Comparison of ENCODE assay signal across 29 cellular contexts in the genomic region with DNA sequence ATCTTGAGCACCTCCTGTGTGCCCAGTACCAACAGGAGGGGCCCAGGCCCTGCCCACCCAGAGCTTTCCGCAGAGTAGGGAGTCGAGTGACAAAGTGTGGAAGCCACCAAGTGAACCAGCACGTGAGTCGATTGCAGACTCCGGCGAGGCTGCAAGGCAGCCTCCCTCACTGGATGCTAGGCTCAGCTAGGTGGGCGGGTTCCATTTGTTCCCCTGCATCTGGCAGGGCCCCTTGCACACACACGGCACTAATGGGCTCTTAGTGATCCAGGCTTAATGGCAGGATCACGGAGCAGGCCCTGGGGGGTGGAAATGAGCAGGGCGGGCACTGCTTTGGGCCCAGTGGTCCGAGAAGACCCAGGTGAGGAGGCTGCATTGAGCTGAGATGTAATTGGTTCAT.
"Had no signal": no experiment of that assay in that cellular context is flagged by ENCODE, and none has a peak within 500 bp of the region (broad histone marks: within the 10 kb centered on the region; RNA-seq: fewer than 3 reads in every experiment).

No MANE protein-coding gene starts in this region.

- H3K27me3 ChIP-seq: brain microvascular endothelial cell, dorsolateral prefrontal cortex, gastrocnemius medialis had no signal

- H3K9me3 ChIP-seq: esophagus muscularis mucosa, gastrocnemius medialis, heart left ventricle had no signal

- H3K27ac ChIP-seq: brain microvascular endothelial cell, coronary artery, esophagus muscularis mucosa, foreskin keratinocyte, gastrocnemius medialis, heart left ventricle, WERI-Rb-1 had no signal

- H3K4me3 Mint-ChIP-seq: activated B cell treated with CpG ODN at 0.5 μM for 24 hours; activated CD8-positive, alpha-beta T cell treated with anti-CD3 and anti-CD28 coated beads for 36 hours; activated naive CD8-positive, alpha-beta T cell; activated T-cell treated with anti-CD3 and anti-CD28 coated beads, Interleukin-2, amount 50 U/mL, for 4 hours; activated T-helper 17 cell treated with anti-CD3 and anti-CD28 coated beads, Interleukin-2, amount 50 U/mL, for 72 hours; central memory CD8-positive, alpha-beta T cell; dendritic cell treated with granulocyte-macrophage colony-stimulating factor and Interleukin-4, amounts not matched to agents 40 ng/mL and 50 ng/mL, for 4 days; T-helper 17 cell; T-helper 2 cell treated with Interferon-gamma antibody and Interleukin-4, amounts not matched to agents 5 μg/mL and 100 μg/mL, for 36 hours had no signal

- H3K36me3 Mint-ChIP-seq: activated naive CD8-positive, alpha-beta T cell had no signal

- H3K27ac Mint-ChIP-seq: activated B cell treated with CpG ODN at 0.5 μM for 24 hours; activated CD8-positive, alpha-beta T cell treated with anti-CD3 and anti-CD28 coated beads for 36 hours; activated naive CD8-positive, alpha-beta T cell; activated T-helper 17 cell treated with anti-CD3 and anti-CD28 coated beads, Interleukin-2, amount 50 U/mL, for 72 hours; dendritic cell treated with granulocyte-macrophage colony-stimulating factor and Interleukin-4, amounts not matched to agents 40 ng/mL and 50 ng/mL, for 4 days; T-helper 17 cell; T-helper 2 cell treated with Interferon-gamma antibody and Interleukin-4, amounts not matched to agents 5 μg/mL and 100 μg/mL, for 36 hours had no signal

- DNase-seq: activated B cell treated with CpG ODN at 0.5 μM for 24 hours; activated CD4-positive, alpha-beta T cell treated with anti-CD3 and anti-CD28 coated beads for 48 hours; activated CD4-positive, alpha-beta T cell treated with anti-CD3 and anti-CD28 coated beads, Interleukin-2, amount 50 U/mL, for 1 hour; activated CD4-positive, alpha-beta T cell treated with anti-CD3 and anti-CD28 coated beads, Interleukin-2, amount 50 U/mL, for 48 hours; activated CD8-positive, alpha-beta memory T cell treated with anti-CD3 and anti-CD28 coated beads for 24 hours; activated CD8-positive, alpha-beta T cell treated with anti-CD3 and anti-CD28 coated beads for 36 hours; activated effector memory CD4-positive, alpha-beta T cell treated with Interleukin-2 at 50 U/mL for 16 hours; activated gamma-delta T cell treated with Interleukin-2 at 50 U/mL for 16 hours; activated naive CD4-positive, alpha-beta T cell treated with anti-CD3 and anti-CD28 coated beads, Interleukin-2, amount 50 U/mL, for 16 hours; activated naive CD4-positive, alpha-beta T cell treated with Interleukin-2 at 50 U/mL for 16 hours; activated T-cell treated with anti-CD3 and anti-CD28 coated beads, Interleukin-2, amount 50 U/mL, for 4 hours; amniotic stem cell; brain microvascular endothelial cell; effector memory CD4-positive, alpha-beta T cell; foreskin keratinocyte; gastrocnemius medialis; heart left ventricle; T-helper 17 cell; T1000; WERI-Rb-1 had no signal

- H3K36me3 ChIP-seq: brain microvascular endothelial cell, esophagus muscularis mucosa, gastrocnemius medialis, heart left ventricle, WERI-Rb-1 had no signal

- H3K4me1 ChIP-seq: foreskin keratinocyte, gastrocnemius medialis had no signal

- ATAC-seq: activated CD4-positive, CD25-positive, alpha-beta regulatory T cell treated with anti-CD3 and anti-CD28 coated beads, Interleukin-2, amount 50 U/mL, for 24 hours; activated CD8-positive, alpha-beta T cell treated with anti-CD3 and anti-CD28 coated beads for 36 hours; activated T-cell treated with anti-CD3 and anti-CD28 coated beads, Interleukin-2, amount 50 U/mL, for 4 hours; activated T-helper 17 cell treated with anti-CD3 and anti-CD28 coated beads, Interleukin-2, amount 50 U/mL, for 72 hours; gastrocnemius medialis; heart left ventricle; T-helper 17 cell had no signal

- H3K9me3 Mint-ChIP-seq: activated B cell treated with CpG ODN at 0.5 μM for 24 hours; activated CD8-positive, alpha-beta T cell treated with anti-CD3 and anti-CD28 coated beads for 36 hours; activated T-cell treated with anti-CD3 and anti-CD28 coated beads, Interleukin-2, amount 50 U/mL, for 4 hours; activated T-helper 17 cell treated with anti-CD3 and anti-CD28 coated beads, Interleukin-2, amount 50 U/mL, for 72 hours; central memory CD8-positive, alpha-beta T cell; T-helper 2 cell treated with Interferon-gamma antibody and Interleukin-4, amounts not matched to agents 5 μg/mL and 100 μg/mL, for 36 hours had no signal

- H3K27me3 Mint-ChIP-seq: activated naive CD8-positive, alpha-beta T cell had no signal

- H3K4me1 Mint-ChIP-seq: activated B cell treated with CpG ODN at 0.5 μM for 24 hours; activated T-helper 17 cell treated with anti-CD3 and anti-CD28 coated beads, Interleukin-2, amount 50 U/mL, for 72 hours; central memory CD8-positive, alpha-beta T cell; T-helper 17 cell had no signal

- H3K4me3 ChIP-seq: coronary artery, dorsolateral prefrontal cortex, esophagus muscularis mucosa, gastrocnemius medialis, heart left ventricle had no signal
